Comparison of ENCODE assay signal across 9 cellular contexts in genomic region chr19:17933414-17934129, GRCh38. TPM values are rescaled to one million over a fixed set of nuclear protein-coding genes. Genes with fewer than 3 reads are reported as not detected.
DNase-seq lines count a peak whose midpoint lies in the region; ATAC-seq and TF ChIP-seq lines count a peak whose summit lies in the region.
"Had no signal": no experiment of that assay in that cellular context is flagged by ENCODE, and none has a peak within 500 bp of the region (broad histone marks: within the 10 kb centered on the region; RNA-seq: fewer than 3 reads in every experiment).

No MANE protein-coding gene starts in this region.

- CTCF ChIA-PET in OCI-LY7 (lab: Charles Lee; ENCODE audit: unreplicated experiment) = no interaction called here

- peaks cover 6% of the 10 kb centered on the region for H3K4me1 Mint-ChIP-seq in endodermal cell

- intact Hi-C loops in OCI-LY7 (cut with micrococcal nuclease; ENCODE audit: unreplicated experiment) = loop anchor here (2.0 kb wide), 1 partner anchor 63 kb away; the partner anchor contains the start of gene SLC5A5

- H3K4me3 ChIP-seq in OCI-LY7 (ENCODE audit: low read depth, low read length, poor library complexity, severe bottlenecking) (peak overlapping the region; percentile 92), endodermal cell (ENCODE audit: low read length) (peak overlapping the region; percentile 92), neutrophil (ENCODE audit: low read depth in 1 of 2, low read length in 1 of 2) (peak overlapping the region; percentile 72 to 83)

- no peaks in the 10 kb centered on the region for H3K9me3 ChIP-seq in OCI-LY7 (ENCODE audit: low read length)
- no peaks in the 10 kb centered on the region for H3K9me3 ChIP-seq in endodermal cell (ENCODE audit: control insufficient read depth, low read length)
- H3K9me3 ChIP-seq in neutrophil = no peaks in the 10 kb centered on the region

- H3K79me2 ChIP-seq in OCI-LY7 (ENCODE audit: insufficient read depth, low read depth, low read length) = peaks cover 17% of the 10 kb centered on the region

- H3K36me3 ChIP-seq in OCI-LY7 (ENCODE audit: insufficient read depth, low read length) (peaks cover 9% of the 10 kb centered on the region; the same call in 1 of the 2 replicates), endodermal cell (ENCODE audit: control insufficient read depth, insufficient read depth, low read length) (peaks cover 7% of the 10 kb centered on the region), neutrophil (peaks cover 5% of the 10 kb centered on the region)

- H3K9me2 ChIP-seq in OCI-LY7 (ENCODE audit: insufficient read depth, low read length) = no peaks in the 10 kb centered on the region

- H3K27me3 ChIP-seq in endodermal cell (ENCODE audit: control insufficient read depth, insufficient read depth, low read length, poor library complexity, severe bottlenecking) (no peaks in the 10 kb centered on the region), neutrophil (peaks cover 32% of the 10 kb centered on the region)

- peak overlapping the region; percentile 90; the same call in 1 of the 2 replicates for H2AFZ ChIP-seq in OCI-LY7 (ENCODE audit: low read length)

- BruUV-seq in OCI-LY7 (replicated peaks; lab: Mats Ljungman, UMichigan) = no TSS peak

- H3K4me1 ChIP-seq in OCI-LY7 (ENCODE audit: insufficient read depth, low read length, poor library complexity, severe bottlenecking) (peaks cover 14% of the 10 kb centered on the region), endodermal cell (ENCODE audit: control insufficient read depth, insufficient read depth, low read length) (no peaks in the 10 kb centered on the region), neutrophil (ENCODE audit: control insufficient read depth in 1 of 2, insufficient read depth in 1 of 2, low read depth in 1 of 2, low read length in 1 of 2) (peaks cover 15 to 17% of the 10 kb centered on the region in 2 experiments)

- peak overlapping the region; percentile 84 for H3K9ac ChIP-seq in endodermal cell (ENCODE audit: extremely low read depth, low read length, poor library complexity, severe bottlenecking)

- DNase-seq in EH (ENCODE audit: low read depth) = peak; percentile 62
- DNase-seq in OCI-LY7 (ENCODE audit: low spot score) = no peak
- DNase-seq in endodermal cell = no peak
- DNase-seq in COLO829 (ENCODE audit: low spot score) = no peak
- no peak for DNase-seq in NCI-H2171 treated with DMSO at 0.1 percent for 48 hours (lab: John Stamatoyannopoulos, UW)
- no peak for DNase-seq in iPS-NIHi7 (ENCODE audit: extremely low spot score)

- POLR2A ChIA-PET in OCI-LY7 (lab: Charles Lee) = interaction anchor here (0.6 to 1.4 kb wide), 6 partner anchors 28 to 395 kb away, joined by 3 to 15 read pairs (median 4); partner anchors contain the start of genes RPL18A and SLC5A5

- H3K27ac ChIP-seq in OCI-LY7 (ENCODE audit: low read depth, low read length, poor library complexity, severe bottlenecking) (peak overlapping the region; percentile 58), endodermal cell (ENCODE audit: low read depth, low read length) (no peak overlapping the region), neutrophil (peak overlapping the region; percentile 90)

- H3K4me2 ChIP-seq in OCI-LY7 (ENCODE audit: low read length) = peak overlapping the region; percentile 99

- WGBS in endodermal cell (ENCODE audit: insufficient coverage in 1 of 2, insufficient read length in 1 of 2), 2 experiments = 32 to 33% methylated on average over 19 of the region's 19 CpGs

- peak overlapping the region; percentile 87 for H3K4me3 Mint-ChIP-seq in endodermal cell

- TF ChIP-seq CTCF in OCI-LY7 (conservative IDR thresholded peaks at IDR 0.05; ENCODE audit: low read length) (no peak), endodermal cell (conservative IDR thresholded peaks at IDR 0.05) (no peak), neutrophil (IDR thresholded peaks at IDR 0.05) (no peak)

- peak overlapping the region; percentile 99 for H3K27ac Mint-ChIP-seq in endodermal cell

- H3K27me3 Mint-ChIP-seq in endodermal cell (ENCODE audit: insufficient read depth) = peaks cover 3% of the 10 kb centered on the region

- peaks cover 19% of the 10 kb centered on the region for H3K36me3 Mint-ChIP-seq in endodermal cell (ENCODE audit: low read depth)

- no peaks in the 10 kb centered on the region for H3K9me3 Mint-ChIP-seq in endodermal cell

- H4K20me1 ChIP-seq in OCI-LY7 (ENCODE audit: insufficient read depth, low read length) = no peaks in the 10 kb centered on the region

- no peak for ATAC-seq in HG02798 (IDR thresholded peaks at IDR 0.05; ENCODE audit: poor library complexity, unreplicated experiment)

RNA-seq across cellular contexts. Expression of gene CCDC124, which starts 0.8 kb away (rescaled TPM):
- total RNA-seq in OCI-LY7 (2014; rRNA removed; shearing (Covaris generic)) = 57.5 and 68.2 TPM in 2 replicates
- 86.8 and 106 TPM in 2 replicates for total RNA-seq in OCI-LY7 (2022)
- 100 to 1,000 TPM; 129 to 143 TPM for total RNA-seq in endodermal cell
- polyA plus RNA-seq in endodermal cell (2013, experiment 1 of 2) = 93.5 TPM
- polyA plus RNA-seq in endodermal cell (2013, experiment 2 of 2) = 87.9 TPM

RNA-seq across cellular contexts. Expression of gene KCNN1, which starts 33.3 kb away (rescaled TPM):
- 0.51 and 1.1 TPM in 2 replicates for total RNA-seq in OCI-LY7 (2014; rRNA removed; shearing (Covaris generic))
- total RNA-seq in OCI-LY7 (2022) (0.57 and 0.61 TPM in 2 replicates), endodermal cell (1 to 10 TPM; 5.8 to 8.2 TPM)
- polyA plus RNA-seq in endodermal cell (2013, experiment 1 of 2) = 13.1 TPM
- polyA plus RNA-seq in endodermal cell (2013, experiment 2 of 2) = 11.3 TPM
- total RNA-seq: subcutaneous adipose tissue had no signal
